In genomic region chr2:18540872-18541271, GRCh38 we compare ENCODE assay signal across 23 cellular contexts. TPM values are rescaled to one million over a fixed set of nuclear protein-coding genes. Genes with fewer than 3 reads are reported as not detected.
DNase-seq lines count a peak whose midpoint lies in the region; ATAC-seq lines count a peak whose summit lies in the region.
"Had no signal": no experiment of that assay in that cellular context is flagged by ENCODE, and none has a peak within 500 bp of the region (broad histone marks: within the 10 kb centered on the region; RNA-seq: fewer than 3 reads in every experiment).

No MANE protein-coding gene starts in this region.

- peaks cover 11% of the 10 kb centered on the region for H3K9me3 Mint-ChIP-seq in activated T-helper 17 cell treated with anti-CD3 and anti-CD28 coated beads, Interleukin-2, amount 50 U/mL, for 72 hours
- H3K9me3 Mint-ChIP-seq: GM23338 had no signal

- no peak overlapping the region for H3K4me3 Mint-ChIP-seq in activated T-helper 17 cell treated with anti-CD3 and anti-CD28 coated beads, Interleukin-2, amount 50 U/mL, for 72 hours
- H3K4me3 Mint-ChIP-seq: CD8-positive, alpha-beta T cell; GM23338 had no signal

- ATAC-seq in GM18858 (IDR thresholded peaks at IDR 0.05; ENCODE audit: unreplicated experiment) (peak; percentile 62), GM18868 (IDR thresholded peaks at IDR 0.05; ENCODE audit: unreplicated experiment) (peak; percentile 65), HG02981 (IDR thresholded peaks at IDR 0.05; ENCODE audit: unreplicated experiment) (peak; percentile 78)
- peak; percentile 75 for ATAC-seq in activated T-helper 17 cell treated with anti-CD3 and anti-CD28 coated beads, Interleukin-2, amount 50 U/mL, for 72 hours (replicated peaks)
- ATAC-seq: CD8-positive, alpha-beta T cell; GM23338 had no signal

- H3K27ac Mint-ChIP-seq in activated T-helper 17 cell treated with anti-CD3 and anti-CD28 coated beads, Interleukin-2, amount 50 U/mL, for 72 hours, result no peak overlapping the region
- H3K27ac Mint-ChIP-seq: CD8-positive, alpha-beta T cell; GM23338 had no signal

- no peaks in the 10 kb centered on the region for H3K4me1 Mint-ChIP-seq in activated T-helper 17 cell treated with anti-CD3 and anti-CD28 coated beads, Interleukin-2, amount 50 U/mL, for 72 hours

- no peaks in the 10 kb centered on the region for H3K36me3 Mint-ChIP-seq in activated T-helper 17 cell treated with anti-CD3 and anti-CD28 coated beads, Interleukin-2, amount 50 U/mL, for 72 hours (ENCODE audit: low read depth)
- H3K36me3 Mint-ChIP-seq: CD8-positive, alpha-beta T cell had no signal

- no peak for DNase-seq in occipital lobe (lab: John Stamatoyannopoulos, UW)
- no peak for DNase-seq in AG08395 (ENCODE audit: low spot score)
- no peak for DNase-seq in SK-N-DZ (ENCODE audit: low spot score)
- DNase-seq: ACHN; CD8-positive, alpha-beta T cell; KBM-7; NCI-H1092 treated with DMSO at 0.1 percent for 48 hours; NCI-H146; NCI-H2029; NCI-H226; NCI-H510A treated with DMSO at 0.1 percent for 48 hours; NCI-H748 treated with DMSO at 0.1 percent for 48 hours; PC-9; RPMI8226; SHP77; SW 1271 had no signal

- peaks cover 12% of the 10 kb centered on the region for H3K27me3 Mint-ChIP-seq in activated T-helper 17 cell treated with anti-CD3 and anti-CD28 coated beads, Interleukin-2, amount 50 U/mL, for 72 hours

RNA-seq across cellular contexts. Expression of gene RDH14, which starts 19.6 kb away (rescaled TPM):
- 10 to 100 TPM in 1 of 2 donors, 1 to 10 TPM in 1; 8.1 to 13.9 TPM for total RNA-seq in activated T-helper 17 cell treated with anti-CD3 and anti-CD28 coated beads, Interleukin-2, amount 50 U/mL, for 72 hours
- 25.7 TPM for total RNA-seq in occipital lobe
- 19.3 and 26.9 TPM in 2 replicates for polyA plus RNA-seq in SK-N-DZ (2014; cell fraction: cytosol; rRNA removed)
- 15.0 and 22.3 TPM in 2 replicates for polyA plus RNA-seq in SK-N-DZ (2014; cell fraction: nucleus; rRNA removed)

RNA-seq across cellular contexts. Expression of gene NT5C1B, which starts 48.5 kb away (rescaled TPM):
- total RNA-seq in activated T-helper 17 cell treated with anti-CD3 and anti-CD28 coated beads, Interleukin-2, amount 50 U/mL, for 72 hours, result not detected
- not detected for total RNA-seq in occipital lobe
- polyA plus RNA-seq in SK-N-DZ (2014; cell fraction: cytosol; rRNA removed), result not detected in 2 replicates
- not detected in 2 replicates for polyA plus RNA-seq in SK-N-DZ (2014; cell fraction: nucleus; rRNA removed)
- total RNA-seq: CD8-positive, alpha-beta T cell; G401; GM23338; HT1080; PC-9 had no signal
- polyA plus RNA-seq: GM23338 had no signal
